22 cellular contexts compared by ENCODE assay signal in the genomic region with DNA sequence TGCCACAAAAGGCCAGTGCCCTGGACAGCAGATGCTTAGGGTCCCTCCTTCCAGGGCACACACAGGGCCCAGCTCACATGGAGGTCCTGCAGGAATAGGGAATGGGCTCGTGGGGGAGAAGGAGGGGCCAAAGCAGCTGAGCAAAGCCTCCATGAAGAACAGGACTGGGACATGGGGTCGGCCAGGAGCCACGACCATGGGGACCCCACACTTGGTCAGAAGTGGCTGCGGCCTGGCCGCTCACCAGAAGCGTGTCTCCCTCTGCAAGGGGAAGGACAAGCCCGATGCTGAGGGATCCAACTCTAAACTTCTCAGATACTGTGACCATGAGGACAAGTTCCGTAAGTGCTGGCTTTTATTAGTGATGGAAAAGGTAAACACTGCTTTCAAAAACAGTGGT. TPM values are rescaled to one million over a fixed set of nuclear protein-coding genes. Genes with fewer than 3 reads are reported as not detected.
"Had no signal": no experiment of that assay in that cellular context is flagged by ENCODE, and none has a peak within 500 bp of the region (broad histone marks: within the 10 kb centered on the region; RNA-seq: fewer than 3 reads in every experiment).

No MANE protein-coding gene starts in this region.

- DNase-seq: activated CD4-positive, alpha-beta T cell treated with anti-CD3 and anti-CD28 coated beads, Interleukin-2, amount 50 U/mL, for 1 hour; activated CD8-positive, alpha-beta memory T cell treated with anti-CD3 and anti-CD28 coated beads, Interleukin-2, amount 50 U/mL, for 4 hours; activated effector memory CD4-positive, alpha-beta T cell treated with Interleukin-2 at 50 U/mL for 16 hours; activated naive CD4-positive, alpha-beta T cell treated with anti-CD3 and anti-CD28 coated beads, Interleukin-2, amount 10 ng/mL, durations not matched to agents 7 days and 5 days; activated naive CD8-positive, alpha-beta T cell treated with anti-CD3 and anti-CD28 coated beads, Interleukin-2, amount 50 U/mL, for 24 hours; activated T-cell treated with anti-CD3 and anti-CD28 coated beads, Interleukin-2, amount 50 U/mL, for 48 hours; anterior cingulate cortex; colonic mucosa; hypothalamus; left lung; naive B cell; stimulated activated naive CD8-positive, alpha-beta T cell treated with anti-CD3 and anti-CD28 coated beads, Interleukin-15, Interleukin-2, amounts not matched to agents 100 U/mL and 50 U/mL, for 24 hours; T1000 had no signal

- H3K4me1 Mint-ChIP-seq: activated naive CD4-positive, alpha-beta T cell treated with anti-CD3 and anti-CD28 coated beads, Interleukin-2, amount 10 ng/mL, durations not matched to agents 7 days and 5 days; brain; central memory CD8-positive, alpha-beta T cell; neural crest cell had no signal

- H3K9me3 Mint-ChIP-seq: activated naive CD4-positive, alpha-beta T cell treated with anti-CD3 and anti-CD28 coated beads, Interleukin-2, amount 10 ng/mL, durations not matched to agents 7 days and 5 days; activated naive CD8-positive, alpha-beta T cell treated with anti-CD3 and anti-CD28 coated beads, Interleukin-2, amount 50 U/mL, for 24 hours; brain; central memory CD8-positive, alpha-beta T cell; memory B cell; neural crest cell had no signal

- H3K4me1 ChIP-seq: colonic mucosa, left lung, suprapubic skin, upper lobe of left lung had no signal

- H3K27me3 Mint-ChIP-seq: activated naive CD8-positive, alpha-beta T cell treated with anti-CD3 and anti-CD28 coated beads, Interleukin-2, amount 50 U/mL, for 24 hours; memory B cell; naive B cell had no signal

- H3K9me3 ChIP-seq: colonic mucosa, left lung, suprapubic skin, upper lobe of left lung had no signal

- FAIRE-seq: keratinocyte had no signal

- H3K4me3 ChIP-seq: colonic mucosa, left lung, suprapubic skin, upper lobe of left lung had no signal

- H3K27me3 ChIP-seq: colonic mucosa, left lung, suprapubic skin, upper lobe of left lung had no signal

- ATAC-seq: activated CD4-positive, CD25-positive, alpha-beta regulatory T cell treated with anti-CD3 and anti-CD28 coated beads, Interleukin-2, amount 50 U/mL, for 24 hours; activated naive CD8-positive, alpha-beta T cell treated with anti-CD3 and anti-CD28 coated beads, Interleukin-2, amount 50 U/mL, for 24 hours; left lung; stimulated activated naive CD8-positive, alpha-beta T cell treated with anti-CD3 and anti-CD28 coated beads, Interleukin-15, Interleukin-2, amounts not matched to agents 100 U/mL and 50 U/mL, for 24 hours had no signal

- H3K36me3 Mint-ChIP-seq: activated naive CD4-positive, alpha-beta T cell treated with anti-CD3 and anti-CD28 coated beads, Interleukin-2, amount 10 ng/mL, durations not matched to agents 7 days and 5 days; brain; memory B cell; naive B cell had no signal

- H3K4me3 Mint-ChIP-seq: activated naive CD4-positive, alpha-beta T cell treated with anti-CD3 and anti-CD28 coated beads, Interleukin-2, amount 10 ng/mL, durations not matched to agents 7 days and 5 days; activated naive CD8-positive, alpha-beta T cell treated with anti-CD3 and anti-CD28 coated beads, Interleukin-2, amount 50 U/mL, for 24 hours; brain; central memory CD8-positive, alpha-beta T cell; memory B cell; naive B cell; neural crest cell had no signal

- H3K27ac Mint-ChIP-seq: activated naive CD4-positive, alpha-beta T cell treated with anti-CD3 and anti-CD28 coated beads, Interleukin-2, amount 10 ng/mL, durations not matched to agents 7 days and 5 days; activated naive CD8-positive, alpha-beta T cell treated with anti-CD3 and anti-CD28 coated beads, Interleukin-2, amount 50 U/mL, for 24 hours; brain; memory B cell had no signal

- H3K27ac ChIP-seq: colonic mucosa, left lung, suprapubic skin, upper lobe of left lung had no signal

- H3K36me3 ChIP-seq: colonic mucosa, left lung, suprapubic skin, upper lobe of left lung had no signal

RNA-seq across cellular contexts. Expression of a gene that starts 15.3 kb away (rescaled TPM):
- total RNA-seq: T-helper 1 cell treated with Interleukin-12 subunit alpha and Interleukin-12 subunit beta and Interleukin-4 antibody, amounts not matched to agents 30 ng/mL and 1 ng/mL, for 36 hours had no signal
- polyA plus RNA-seq: keratinocyte had no signal
